ENCODE assay signal across 14 cellular contexts in the genomic region with DNA sequence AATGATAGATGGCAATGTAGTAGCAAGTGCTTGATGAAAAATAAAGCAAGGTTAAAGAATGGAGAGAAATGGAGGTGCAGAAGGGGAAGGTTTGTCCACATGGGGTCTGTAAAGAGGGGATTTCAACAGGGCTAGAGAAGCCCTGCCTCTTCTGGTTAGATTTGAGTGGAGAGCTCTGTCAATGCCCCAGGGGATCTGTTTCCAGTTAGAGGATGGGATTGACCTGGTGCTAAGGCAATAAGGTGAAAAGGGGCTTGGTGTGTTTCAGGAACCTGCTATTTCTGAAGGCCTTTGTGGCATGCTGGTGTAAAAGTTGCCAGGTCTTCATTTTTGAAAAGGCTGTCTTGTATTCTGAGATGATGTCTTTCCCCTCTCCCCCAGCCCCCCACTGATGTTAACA.
DNase-seq lines count a peak whose midpoint lies in the region; ATAC-seq, FAIRE-seq and TF ChIP-seq lines count a peak whose summit lies in the region.
"Had no signal": no experiment of that assay in that cellular context is flagged by ENCODE, and none has a peak within 500 bp of the region (broad histone marks: within the 10 kb centered on the region; RNA-seq: fewer than 3 reads in every experiment).

No MANE protein-coding gene starts in this region.

- peaks cover 3% of the 10 kb centered on the region; the same call in 2 of the 3 replicates for H3K9me3 Mint-ChIP-seq in GM23338
- H3K9me3 Mint-ChIP-seq in WTC11 = peaks cover 21% of the 10 kb centered on the region
- H3K9me3 Mint-ChIP-seq in effector memory CD8-positive, alpha-beta T cell = peaks cover 18 to 32% of the 10 kb centered on the region in 2 donors

- H3K9me3 ChIP-seq in kidney (ENCODE audit: control insufficient read depth in 1 of 2, low read length in 2 of 2) (no peaks in the 10 kb centered on the region), osteoblast (ENCODE audit: low read depth, low read length) (no peaks in the 10 kb centered on the region)
- H3K9me3 ChIP-seq: Caco-2 had no signal

- H3K4me1 Mint-ChIP-seq in GM23338 (peaks cover 60% of the 10 kb centered on the region), WTC11 (peaks cover 62% of the 10 kb centered on the region)
- no peaks in the 10 kb centered on the region for H3K4me1 Mint-ChIP-seq in effector memory CD8-positive, alpha-beta T cell (ENCODE audit: low read depth in 2 of 2)

- H3K79me2 ChIP-seq in GM23338 (replicated peaks; ENCODE audit: insufficient read depth) (no peaks in the 10 kb centered on the region), osteoblast (ENCODE audit: insufficient read depth, low read length) (no peaks in the 10 kb centered on the region)

- no peak overlapping the region; the same call in 2 of the 3 replicates for H3K4me3 Mint-ChIP-seq in GM23338
- H3K4me3 Mint-ChIP-seq in WTC11 = no peak overlapping the region
- no peak overlapping the region for H3K4me3 Mint-ChIP-seq in effector memory CD8-positive, alpha-beta T cell

- H3F3A ChIP-seq in GM23338 (replicated peaks; ENCODE audit: low read depth) = no peaks in the 10 kb centered on the region

- H3K9ac ChIP-seq in kidney (ENCODE audit: low read length in 2 of 2) = no peak overlapping the region

- H3K36me3 Mint-ChIP-seq in GM23338 (ENCODE audit: low read depth) (peaks cover 14% of the 10 kb centered on the region), WTC11 (peaks cover 16% of the 10 kb centered on the region)
- no peaks in the 10 kb centered on the region for H3K36me3 Mint-ChIP-seq in effector memory CD8-positive, alpha-beta T cell (ENCODE audit: insufficient read depth)

- DNase-seq in GM23338 (ENCODE audit: low spot score) (no peak), WTC11 (ENCODE audit: low spot score) (no peak), kidney (no peak), osteoblast (ENCODE audit: insufficient read length, low spot score, missing footprints) (peak; percentile 3), GM19238 (ENCODE audit: insufficient read length, low spot score) (no peak)
- DNase-seq in effector memory CD8-positive, alpha-beta T cell = no peak
- DNase-seq: AML-193, Caco-2, DMS53, NCI-H1417, NCI-H1930, NCI-H510A had no signal

- peaks cover 4% of the 10 kb centered on the region; the same call in 1 of the 2 replicates for H3K9me2 ChIP-seq in GM23338 (ENCODE audit: insufficient read depth)

- H3K4me3 ChIP-seq in GM23338 (no peak overlapping the region), kidney (ENCODE audit: low read length in 2 of 2) (no peak overlapping the region), osteoblast (ENCODE audit: insufficient read depth, low read length) (no peak overlapping the region)
- H3K4me3 ChIP-seq: GM12878 had no signal

- H3K27ac ChIP-seq in GM23338 (ENCODE audit: low read depth) (peak overlapping the region; percentile 91; the same call in 1 of the 2 replicates), kidney (ENCODE audit: low read depth in 2 of 2, low read length in 2 of 2) (peak overlapping the region; percentile 1 to 50), osteoblast (ENCODE audit: low read depth, low read length) (no peak overlapping the region)

- H3K27me3 Mint-ChIP-seq in GM23338 (ENCODE audit: insufficient read depth, low read depth, poor library complexity) (peaks cover 5% of the 10 kb centered on the region), WTC11 (ENCODE audit: low read depth) (no peaks in the 10 kb centered on the region; the same call in 1 of the 2 replicates)
- no peaks in the 10 kb centered on the region for H3K27me3 Mint-ChIP-seq in effector memory CD8-positive, alpha-beta T cell

- H2AFZ ChIP-seq in GM23338 (peak overlapping the region; percentile 7; the same call in 1 of the 2 replicates), osteoblast (ENCODE audit: low read length) (no peak overlapping the region)

- no peak for FAIRE-seq in kidney (lab: Jason Lieb, UNC)
- FAIRE-seq: GM12878 had no signal

- no peaks in the 10 kb centered on the region for H4K20me1 ChIP-seq in GM23338 (replicated peaks; ENCODE audit: insufficient read depth)
- H4K20me1 ChIP-seq in osteoblast (ENCODE audit: insufficient read depth, low read length) = no peaks in the 10 kb centered on the region

- peak; percentile 61 for ATAC-seq in GM23338
- ATAC-seq in WTC11 = no peak; the same call in 1 of the 2 replicates
- no peak for ATAC-seq in effector memory CD8-positive, alpha-beta T cell (replicated peaks)
- ATAC-seq in HG03196 (IDR thresholded peaks at IDR 0.05; ENCODE audit: unreplicated experiment) = no peak
- ATAC-seq: GM12878 had no signal

- no peak for TF ChIP-seq CTCF in GM23338 (conservative IDR thresholded peaks at IDR 0.05; ENCODE audit: low read depth in 2 of 2)
- TF ChIP-seq CTCF in WTC11 (IDR thresholded peaks at IDR 0.05) = no peak
- TF ChIP-seq CTCF in kidney (IDR thresholded peaks at IDR 0.05; ENCODE audit: borderline replicate concordance, extremely low read depth, insufficient read depth) = no peak
- TF ChIP-seq CTCF in osteoblast (IDR thresholded peaks at IDR 0.05; ENCODE audit: extremely low read depth, low read depth, low read length) = no peak

- CTCF ChIA-PET in WTC11 (lab: Charles Lee) = interaction anchor here (2.9 kb wide), 1 partner anchor 15 kb away, joined by 15 read pairs; no protein-coding TSS in a partner anchor

- H3K27me3 ChIP-seq in GM23338 (ENCODE audit: insufficient read depth) (no peaks in the 10 kb centered on the region), osteoblast (ENCODE audit: insufficient read depth, low read length) (no peaks in the 10 kb centered on the region)

- POLR2A ChIA-PET in WTC11 (lab: Charles Lee) = no interaction called here

- intact Hi-C loops in kidney (cut with DNase I) = no loop called here

- H3K4me1 ChIP-seq in GM23338 (ENCODE audit: insufficient read depth) (peaks cover 46% of the 10 kb centered on the region), kidney (ENCODE audit: control insufficient read depth in 1 of 2, insufficient read depth in 1 of 2, low read depth in 1 of 2, low read length in 2 of 2) (peaks cover 3 to 4% of the 10 kb centered on the region in 2 donors), osteoblast (ENCODE audit: insufficient read depth, low read length) (no peaks in the 10 kb centered on the region)
- H3K4me1 ChIP-seq: Caco-2 had no signal

- H3K27ac Mint-ChIP-seq in GM23338 (peak overlapping the region; percentile 81), WTC11 (peak overlapping the region; percentile 90)
- H3K27ac Mint-ChIP-seq in effector memory CD8-positive, alpha-beta T cell = no peak overlapping the region

- H3K4me2 ChIP-seq in GM23338 (peak overlapping the region; percentile 60; the same call in 1 of the 2 replicates), osteoblast (ENCODE audit: insufficient read depth, low read length) (no peak overlapping the region)

- H3K36me3 ChIP-seq in GM23338 (ENCODE audit: insufficient read depth) (no peaks in the 10 kb centered on the region), kidney (ENCODE audit: control insufficient read depth in 1 of 2, insufficient read depth in 2 of 2, low read length in 2 of 2) (no peaks in the 10 kb centered on the region), osteoblast (ENCODE audit: insufficient read depth, low read length) (no peaks in the 10 kb centered on the region)

TF ChIP-seq in GM23338, 12 proteins besides CTCF, POLR2A, EP300 and RAD21 (continues in another document):
- TF ChIP-seq CREB1 (CRISPR knock-in tag; IDR thresholded peaks at IDR 0.05; ENCODE audit: low read depth) = no peak
- TF ChIP-seq STAT1 (IDR thresholded peaks at IDR 0.05; ENCODE audit: unreplicated experiment) = no peak
- TF ChIP-seq POLR2AphosphoS5 (IDR thresholded peaks at IDR 0.05; ENCODE audit: low read depth) = no peak
- TF ChIP-seq EZH2 (IDR thresholded peaks at IDR 0.05; ENCODE audit: low read depth, unreplicated experiment) = no peak
- TF ChIP-seq ZNF114 (CRISPR knock-in tag; IDR thresholded peaks at IDR 0.05) = no peak
- no peak for TF ChIP-seq EZH2phosphoT487 (IDR thresholded peaks at IDR 0.05; ENCODE audit: unreplicated experiment)
- TF ChIP-seq NANOG (IDR thresholded peaks at IDR 0.05; ENCODE audit: borderline replicate concordance) = no peak
- no peak for TF ChIP-seq ZNF331 (CRISPR knock-in tag; IDR thresholded peaks at IDR 0.05; ENCODE audit: low read depth)

TF ChIP-seq in WTC11, 78 proteins besides CTCF, POLR2A, EP300 and RAD21 (continues in another document):
- TF ChIP-seq ZNF232 (CRISPR knock-in tag; IDR thresholded peaks at IDR 0.05) (no peak), FOXP1 (CRISPR knock-in tag; IDR thresholded peaks at IDR 0.05; ENCODE audit: borderline replicate concordance) (no peak), NFATC4 (CRISPR knock-in tag; IDR thresholded peaks at IDR 0.05) (no peak), ZNF396 (CRISPR knock-in tag; IDR thresholded peaks at IDR 0.05; ENCODE audit: borderline replicate concordance) (no peak), NR3C1 (CRISPR knock-in tag; conservative IDR thresholded peaks at IDR 0.05; ENCODE audit: low read depth) (no peak)
- TF ChIP-seq, protein P1, sequence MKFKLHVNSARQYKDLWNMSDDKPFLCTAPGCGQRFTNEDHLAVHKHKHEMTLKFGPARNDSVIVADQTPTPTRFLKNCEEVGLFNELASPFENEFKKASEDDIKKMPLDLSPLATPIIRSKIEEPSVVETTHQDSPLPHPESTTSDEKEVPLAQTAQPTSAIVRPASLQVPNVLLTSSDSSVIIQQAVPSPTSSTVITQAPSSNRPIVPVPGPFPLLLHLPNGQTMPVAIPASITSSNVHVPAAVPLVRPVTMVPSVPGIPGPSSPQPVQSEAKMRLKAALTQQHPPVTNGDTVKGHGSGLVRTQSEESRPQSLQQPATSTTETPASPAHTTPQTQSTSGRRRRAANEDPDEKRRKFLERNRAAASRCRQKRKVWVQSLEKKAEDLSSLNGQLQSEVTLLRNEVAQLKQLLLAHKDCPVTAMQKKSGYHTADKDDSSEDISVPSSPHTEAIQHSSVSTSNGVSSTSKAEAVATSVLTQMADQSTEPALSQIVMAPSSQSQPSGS (CRISPR knock-in tag; IDR thresholded peaks at IDR 0.05; ENCODE audit: borderline replicate concordance, low read depth) = no peak
- TF ChIP-seq, protein P2, sequence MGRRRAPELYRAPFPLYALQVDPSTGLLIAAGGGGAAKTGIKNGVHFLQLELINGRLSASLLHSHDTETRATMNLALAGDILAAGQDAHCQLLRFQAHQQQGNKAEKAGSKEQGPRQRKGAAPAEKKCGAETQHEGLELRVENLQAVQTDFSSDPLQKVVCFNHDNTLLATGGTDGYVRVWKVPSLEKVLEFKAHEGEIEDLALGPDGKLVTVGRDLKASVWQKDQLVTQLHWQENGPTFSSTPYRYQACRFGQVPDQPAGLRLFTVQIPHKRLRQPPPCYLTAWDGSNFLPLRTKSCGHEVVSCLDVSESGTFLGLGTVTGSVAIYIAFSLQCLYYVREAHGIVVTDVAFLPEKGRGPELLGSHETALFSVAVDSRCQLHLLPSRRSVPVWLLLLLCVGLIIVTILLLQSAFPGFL (CRISPR knock-in tag; IDR thresholded peaks at IDR 0.05; ENCODE audit: borderline replicate concordance) = no peak

Comparison
In these comparisons a context has a peak if more than half of its experiments do, and no peak if none do; other contexts are left out.
1. H3K27ac Mint-ChIP-seq: peak in GM23338 (single experiment) and WTC11 (single experiment); none in effector memory CD8-positive, alpha-beta T cell (0 of 2).